ENCODE assay signal across 8 cellular contexts in the genomic region with DNA sequence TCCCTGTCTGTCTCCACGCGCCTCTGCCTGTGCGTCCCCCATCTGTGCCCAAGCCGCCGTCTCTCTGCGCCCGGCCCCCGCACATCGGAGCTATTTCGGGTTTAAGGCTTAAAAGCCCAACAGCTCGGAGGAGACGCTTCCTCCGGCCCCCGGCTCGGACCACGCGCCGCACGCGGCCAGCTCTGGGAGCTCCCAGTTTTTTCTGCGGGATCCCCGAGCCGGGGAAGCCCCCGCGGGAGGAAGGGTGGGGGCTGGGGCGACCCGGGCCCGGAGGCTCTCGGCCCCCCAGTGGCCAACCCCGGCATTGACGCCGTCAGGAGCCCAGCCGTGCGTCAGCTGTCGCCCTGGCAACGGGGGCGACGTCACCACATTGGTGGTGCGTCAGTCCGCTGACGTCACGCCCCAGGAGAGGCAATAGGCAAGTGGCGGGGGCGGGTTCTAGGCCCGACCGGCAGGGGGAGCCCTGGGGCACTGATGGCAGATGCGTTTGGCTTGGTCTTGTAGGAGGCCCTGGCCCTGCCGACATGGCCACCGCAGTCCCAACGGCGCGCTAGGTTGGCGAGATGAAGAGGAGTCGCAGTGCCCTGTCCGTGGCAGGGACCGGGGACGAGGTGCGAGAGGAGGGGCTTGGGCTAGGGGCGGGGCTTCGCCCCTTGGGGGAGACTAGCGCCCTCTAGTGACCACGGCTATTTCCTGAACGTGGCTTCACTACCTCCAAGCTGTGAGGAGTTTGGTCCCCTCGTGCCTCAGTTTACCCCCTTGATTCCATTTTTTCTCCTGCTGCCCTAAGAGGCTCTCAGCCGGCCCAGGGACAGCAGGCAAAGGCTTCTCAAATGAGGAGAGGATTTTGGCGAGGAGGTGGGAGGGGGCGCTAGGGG. TPM values are rescaled to one million over a fixed set of nuclear protein-coding genes. Genes with fewer than 3 reads are reported as not detected.
DNase-seq lines count a peak whose midpoint lies in the region; ATAC-seq and TF ChIP-seq lines count a peak whose summit lies in the region.

No MANE protein-coding gene starts in this region.

- TF ChIP-seq CTCF in AG04449 (IDR thresholded peaks at IDR 0.05; ENCODE audit: insufficient read depth, low read length, missing control alignments) (peak; percentile 83), lower leg skin (IDR thresholded peaks at IDR 0.05) (peak in 1 of 3 donors; percentile 91)

- POLR2A ChIA-PET in AG04449 (lab: Yijun Ruan, JAX): interaction anchor here (0.6 to 1.5 kb wide), 2 partner anchors 11 to 36 kb away, joined by 3 to 6 read pairs; partner anchors contain the start of gene TYK2
- POLR2A ChIA-PET in activated CD4-positive, alpha-beta T cell treated with anti-CD3 and anti-CD28 coated beads, Interleukin-2, amount 10 ng/mL, durations not matched to agents 7 days and 5 days (lab: Charles Lee): interaction anchor here (0.5 to 0.6 kb wide), 2 partner anchors 22 to 555 kb away, joined by 3 to 4 read pairs; no protein-coding TSS in a partner anchor

- H3K4me3 Mint-ChIP-seq in activated CD4-positive, alpha-beta T cell treated with anti-CD3 and anti-CD28 coated beads, Interleukin-2, amount 10 ng/mL, durations not matched to agents 7 days and 5 days: peak overlapping the region; percentile 66
- H3K4me3 Mint-ChIP-seq in dendritic cell treated with granulocyte-macrophage colony-stimulating factor and Interleukin-4, amounts not matched to agents 40 ng/mL and 50 ng/mL, for 4 days: peak overlapping the region; percentile 83

- H3K4me3 ChIP-seq in AG04449 (ENCODE audit: low read depth, low read length): peak overlapping the region; percentile 64
- H3K4me3 ChIP-seq in lower leg skin (ENCODE audit: low read depth, poor library complexity, severe bottlenecking): peak overlapping the region; percentile 11

- H3K27me3 Mint-ChIP-seq in activated CD4-positive, alpha-beta T cell treated with anti-CD3 and anti-CD28 coated beads, Interleukin-2, amount 10 ng/mL, durations not matched to agents 7 days and 5 days: peaks cover 38% of the 10 kb centered on the region
- peaks cover 47% of the 10 kb centered on the region for H3K27me3 Mint-ChIP-seq in dendritic cell treated with granulocyte-macrophage colony-stimulating factor and Interleukin-4, amounts not matched to agents 40 ng/mL and 50 ng/mL, for 4 days

- H3K4me1 Mint-ChIP-seq in activated CD4-positive, alpha-beta T cell treated with anti-CD3 and anti-CD28 coated beads, Interleukin-2, amount 10 ng/mL, durations not matched to agents 7 days and 5 days: peaks cover 67% of the 10 kb centered on the region
- H3K4me1 Mint-ChIP-seq in dendritic cell treated with granulocyte-macrophage colony-stimulating factor and Interleukin-4, amounts not matched to agents 40 ng/mL and 50 ng/mL, for 4 days (ENCODE audit: low read depth): peaks cover 62% of the 10 kb centered on the region

- ATAC-seq in GM18520 (IDR thresholded peaks at IDR 0.05; ENCODE audit: unreplicated experiment) (peak; percentile 55), HG03196 (IDR thresholded peaks at IDR 0.05; ENCODE audit: unreplicated experiment) (peak; percentile 42)

- intact Hi-C loops in dendritic cell treated with granulocyte-macrophage colony-stimulating factor and Interleukin-4, amounts not matched to agents 40 ng/mL and 50 ng/mL, for 4 days (cut with micrococcal nuclease): loop anchor here (1.0 to 2.0 kb wide), 3 partner anchors 8 to 14 kb away; no protein-coding TSS in a partner anchor
- intact Hi-C loops in lower leg skin (cut with DNase I; ENCODE audit: low total_unique reads): no loop called here

- H3K36me3 Mint-ChIP-seq in activated CD4-positive, alpha-beta T cell treated with anti-CD3 and anti-CD28 coated beads, Interleukin-2, amount 10 ng/mL, durations not matched to agents 7 days and 5 days (ENCODE audit: low read depth): peaks cover 4% of the 10 kb centered on the region
- H3K36me3 Mint-ChIP-seq in dendritic cell treated with granulocyte-macrophage colony-stimulating factor and Interleukin-4, amounts not matched to agents 40 ng/mL and 50 ng/mL, for 4 days (ENCODE audit: low read depth): peaks cover 6% of the 10 kb centered on the region

- H3K9me3 Mint-ChIP-seq in activated CD4-positive, alpha-beta T cell treated with anti-CD3 and anti-CD28 coated beads, Interleukin-2, amount 10 ng/mL, durations not matched to agents 7 days and 5 days: peaks cover 2% of the 10 kb centered on the region
- H3K9me3 Mint-ChIP-seq in dendritic cell treated with granulocyte-macrophage colony-stimulating factor and Interleukin-4, amounts not matched to agents 40 ng/mL and 50 ng/mL, for 4 days: no peaks in the 10 kb centered on the region

- no peak for TF ChIP-seq POLR2A in lower leg skin (IDR thresholded peaks at IDR 0.05)

- DNase-seq in AG04449 (ENCODE audit: low read depth, low spot score): no peak
- peak; percentile 47 for DNase-seq in NCI-H526 treated with DMSO at 0.1 percent for 48 hours (lab: John Stamatoyannopoulos, UW)
- peak; percentile 93 for DNase-seq in activated CD4-positive, alpha-beta T cell treated with anti-CD3 and anti-CD28 coated beads, Interleukin-2, amount 10 ng/mL, durations not matched to agents 7 days and 5 days
- DNase-seq in lower leg skin (ENCODE audit: low spot score in 2 of 2): peak; percentile 64 to 95
- DNase-seq in stimulated activated CD4-positive, alpha-beta T cell treated with anti-CD3 and anti-CD28 coated beads, Interleukin-4, amount 100 ng/mL, for 4 hours: peak; percentile 90 to 92

- 5 to 6% methylated on average over 39 to 67 of the region's 67 CpGs for WGBS in lower leg skin, 2 donors

- H3K27ac Mint-ChIP-seq in activated CD4-positive, alpha-beta T cell treated with anti-CD3 and anti-CD28 coated beads, Interleukin-2, amount 10 ng/mL, durations not matched to agents 7 days and 5 days: peak overlapping the region; percentile 89
- H3K27ac Mint-ChIP-seq in dendritic cell treated with granulocyte-macrophage colony-stimulating factor and Interleukin-4, amounts not matched to agents 40 ng/mL and 50 ng/mL, for 4 days: peak overlapping the region; percentile 91

- CTCF ChIA-PET in AG04449 (lab: Yijun Ruan, JAX): interaction anchor here (0.6 to 20.1 kb wide), 31 partner anchors 10 to 320 kb away, joined by 3 to 392 read pairs (median 3); partner anchors contain the start of genes CDC37, ICAM1, MRPL4 and PDE4A
- CTCF ChIA-PET in activated CD4-positive, alpha-beta T cell treated with anti-CD3 and anti-CD28 coated beads, Interleukin-2, amount 10 ng/mL, durations not matched to agents 7 days and 5 days (lab: Charles Lee): interaction anchor here (0.6 to 27.9 kb wide), 49 partner anchors 11 to 478 kb away, joined by 3 to 612 read pairs (median 4); partner anchors contain the start of genes CDC37, ICAM1, ICAM4 and ICAM5

RNA-seq across cellular contexts. Expression of gene PDE4A, which starts 3.7 kb away (rescaled TPM):
- 10 to 100 TPM; 12.7 to 14.3 TPM for total RNA-seq in activated CD4-positive, alpha-beta T cell treated with anti-CD3 and anti-CD28 coated beads, Interleukin-2, amount 10 ng/mL, durations not matched to agents 7 days and 5 days
- total RNA-seq in lower leg skin: 1 to 10 TPM; 4.1 to 6.8 (median 5.7) TPM

RNA-seq across cellular contexts. Expression of gene CDC37, which starts 13.3 kb away (rescaled TPM):
- 100 to 1,000 TPM; 200 to 205 TPM for total RNA-seq in activated CD4-positive, alpha-beta T cell treated with anti-CD3 and anti-CD28 coated beads, Interleukin-2, amount 10 ng/mL, durations not matched to agents 7 days and 5 days
- total RNA-seq in lower leg skin: 100 to 1,000 TPM in 3 of 4 donors, 10 to 100 TPM in 1; 92.8 to 142 (median 120) TPM

RNA-seq across cellular contexts. Expression of gene TYK2, which starts 36.2 kb away (rescaled TPM):
- 100 to 1,000 TPM; 251 to 263 TPM for total RNA-seq in activated CD4-positive, alpha-beta T cell treated with anti-CD3 and anti-CD28 coated beads, Interleukin-2, amount 10 ng/mL, durations not matched to agents 7 days and 5 days
- 100 to 1,000 TPM in 1 of 4 donors, 10 to 100 TPM in 3; 48.2 to 115 (median 64.8) TPM for total RNA-seq in lower leg skin
